8 cellular contexts compared by ENCODE assay signal in the genomic region with DNA sequence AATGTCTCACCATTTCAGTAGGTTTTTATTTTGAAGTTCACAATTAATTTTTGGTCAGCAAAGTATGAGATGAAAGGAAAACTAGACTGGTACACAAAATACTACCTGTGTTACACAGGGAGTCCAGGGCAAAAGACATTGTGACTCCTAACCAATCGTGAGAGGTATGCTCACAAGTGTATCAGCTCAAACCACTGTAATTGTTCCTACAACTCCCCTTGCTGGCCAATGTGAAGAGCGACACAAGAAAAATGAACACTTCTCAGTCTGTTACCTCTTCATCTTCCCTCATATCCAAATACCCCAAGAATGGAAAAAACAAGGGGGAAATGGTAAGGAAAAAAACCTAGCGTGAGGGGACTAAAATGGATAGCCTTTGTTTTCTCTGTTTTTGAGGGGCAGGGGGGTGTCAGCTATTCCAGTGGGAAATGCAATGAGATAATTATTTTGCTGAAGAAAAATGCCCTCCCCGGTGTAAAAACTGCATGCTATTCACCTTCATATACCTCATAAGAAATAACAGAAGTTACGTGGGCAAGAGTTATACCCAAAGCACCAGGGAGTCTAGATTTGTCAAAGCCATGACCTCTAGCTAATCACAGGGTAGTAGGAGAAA. TPM values are rescaled to one million over a fixed set of nuclear protein-coding genes. Genes with fewer than 3 reads are reported as not detected.
A peak's percentile ranks its signal among the peaks of the same experiment; 100 is the strongest.
DNase-seq lines count a peak whose midpoint lies in the region; ATAC-seq, FAIRE-seq and TF ChIP-seq lines count a peak whose summit lies in the region.

No MANE protein-coding gene starts in this region.

- no peaks in the 10 kb centered on the region for H3K9me2 ChIP-seq in DOHH2 (replicated peaks; ENCODE audit: control insufficient read depth, low read length)

- CTCF ChIA-PET in endothelial cell of umbilical vein (lab: Charles Lee): interaction anchor here (0.6 to 1.9 kb wide), 9 partner anchors 9 to 663 kb away, joined by 3 to 9 read pairs (median 4); partner anchors contain the start of gene N4BP2

- H3K27me3 ChIP-seq in DOHH2 (ENCODE audit: control insufficient read depth, low read length) (peaks cover 21% of the 10 kb centered on the region), endothelial cell of umbilical vein (ENCODE audit: control insufficient read depth in 2 of 2, insufficient read depth in 2 of 2, low read length in 2 of 2) (peaks cover 0 to 14% of the 10 kb centered on the region in 2 experiments), parathyroid adenoma (ENCODE audit: control insufficient read depth, insufficient read depth, low read length) (no peaks in the 10 kb centered on the region)

- peak; percentile 51 for ATAC-seq in GM19452 (IDR thresholded peaks at IDR 0.05; ENCODE audit: unreplicated experiment)
- peak; percentile 57 for ATAC-seq in HG03571 (IDR thresholded peaks at IDR 0.05; ENCODE audit: unreplicated experiment)
- ATAC-seq in HG03045 (IDR thresholded peaks at IDR 0.05; ENCODE audit: unreplicated experiment): no peak

- no TSS peak for BruUV-seq in endothelial cell of umbilical vein (replicated peaks; lab: Mats Ljungman, UMichigan)

- H3K4me3 ChIP-seq in DOHH2 (ENCODE audit: low read length) (no peak overlapping the region), endothelial cell of umbilical vein (replicated peaks in 1 of 3; ENCODE audit: insufficient read depth in 1 of 3, low read depth in 1 of 3, low read length in 3 of 3) (no peak overlapping the region), parathyroid adenoma (ENCODE audit: low read depth, low read length) (no peak overlapping the region)

- H4K20me1 ChIP-seq in DOHH2 (ENCODE audit: control insufficient read depth, insufficient read depth, low read depth, low read length): no peaks in the 10 kb centered on the region
- no peaks in the 10 kb centered on the region for H4K20me1 ChIP-seq in endothelial cell of umbilical vein (replicated peaks; ENCODE audit: control insufficient read depth, extremely low read depth, insufficient read depth, low read length)

- H3K9ac ChIP-seq in endothelial cell of umbilical vein (replicated peaks; ENCODE audit: extremely low read depth, insufficient read depth, low read length) (no peak overlapping the region), parathyroid adenoma (no peak overlapping the region)

- H3K4me1 ChIP-seq in DOHH2 (ENCODE audit: control insufficient read depth, low read length) (peaks cover 11% of the 10 kb centered on the region), endothelial cell of umbilical vein (ENCODE audit: control insufficient read depth, extremely low read depth, insufficient read depth, low read length) (peaks cover 8% of the 10 kb centered on the region), parathyroid adenoma (no peaks in the 10 kb centered on the region)

- FAIRE-seq in endothelial cell of umbilical vein (lab: Jason Lieb, UNC): peak; percentile 4

- peak; percentile 49 for TF ChIP-seq CTCF in DOHH2 (IDR thresholded peaks at IDR 0.05; ENCODE audit: low read depth, low read length, poor library complexity, severe bottlenecking)
- TF ChIP-seq CTCF in endothelial cell of umbilical vein (IDR thresholded peaks at IDR 0.05; ENCODE audit: extremely low read depth in 1 of 2, insufficient read depth in 1 of 2, low read depth in 1 of 2, low read length in 2 of 2): peak in 1 of 2 donors; percentile 11
- TF ChIP-seq CTCF in parathyroid adenoma (IDR thresholded peaks at IDR 0.05): peak; percentile 53

- no peak overlapping the region for H3K4me2 ChIP-seq in DOHH2 (ENCODE audit: low read length)
- no peak overlapping the region for H3K4me2 ChIP-seq in endothelial cell of umbilical vein (ENCODE audit: insufficient read depth, low read length)
- no peak overlapping the region for H3K4me2 ChIP-seq in parathyroid adenoma (ENCODE audit: low read length)

- H2AFZ ChIP-seq in endothelial cell of umbilical vein (ENCODE audit: low read depth, low read length) (no peak overlapping the region), parathyroid adenoma (peak overlapping the region; percentile 51)

- H3K27ac ChIP-seq in DOHH2 (ENCODE audit: low read depth, low read length) (no peak overlapping the region), endothelial cell of umbilical vein (ENCODE audit: insufficient read depth, low read depth, low read length) (no peak overlapping the region), parathyroid adenoma (no peak overlapping the region)

- DNase-seq in NOMO-1 treated with dmso at 0.1 percent for 144 hours (lab: John Stamatoyannopoulos, UW; ENCODE audit: unreplicated experiment) (peak; percentile 42), endothelial cell of umbilical vein (ENCODE audit: low read depth, low spot score) (peak; percentile 26), NCI-H1694 treated with DMSO at 0.1 percent for 48 hours (lab: John Stamatoyannopoulos, UW) (no peak)

- POLR2A ChIA-PET in endothelial cell of umbilical vein (lab: Charles Lee): no interaction called here

- H3K9me1 ChIP-seq in endothelial cell of umbilical vein (replicated peaks; ENCODE audit: control insufficient read depth, extremely low read depth, insufficient read depth, low read length): no peaks in the 10 kb centered on the region

- dilution Hi-C loops in endothelial cell of umbilical vein (cut with MboI; ENCODE audit: extremely low pct_ligation_motif_present, low sequenced_read_pairs): no loop called here

- no peaks in the 10 kb centered on the region for H3K9me3 ChIP-seq in DOHH2 (ENCODE audit: control insufficient read depth, insufficient read depth, low read length)
- no peaks in the 10 kb centered on the region for H3K9me3 ChIP-seq in endothelial cell of umbilical vein (replicated peaks; ENCODE audit: control insufficient read depth, insufficient read depth, low read length)
- H3K9me3 ChIP-seq in parathyroid adenoma (ENCODE audit: control insufficient read depth, low read length): no peaks in the 10 kb centered on the region

- TF ChIP-seq POLR2A in endothelial cell of umbilical vein (IDR thresholded peaks at IDR 0.05; ENCODE audit: low read depth, low read length): no peak

- no peaks in the 10 kb centered on the region for H3K79me2 ChIP-seq in DOHH2 (ENCODE audit: control insufficient read depth, low read length)
- H3K79me2 ChIP-seq in endothelial cell of umbilical vein (ENCODE audit: control insufficient read depth, insufficient read depth, low read length): no peaks in the 10 kb centered on the region
- no peaks in the 10 kb centered on the region for H3K79me2 ChIP-seq in parathyroid adenoma

- intact Hi-C loops in endothelial cell of umbilical vein (cut with micrococcal nuclease): no loop called here

- H3F3A ChIP-seq in DOHH2 (ENCODE audit: control insufficient read depth, insufficient read depth): no peaks in the 10 kb centered on the region

- H3K36me3 ChIP-seq in DOHH2 (ENCODE audit: control insufficient read depth, low read length) (no peaks in the 10 kb centered on the region), endothelial cell of umbilical vein (ENCODE audit: control insufficient read depth in 2 of 2, extremely low read depth in 1 of 2, insufficient read depth in 2 of 2, low read length in 2 of 2) (no peaks in the 10 kb centered on the region), parathyroid adenoma (ENCODE audit: control insufficient read depth, insufficient read depth, low read length) (no peaks in the 10 kb centered on the region)

TF ChIP-seq in endothelial cell of umbilical vein, 7 proteins besides CTCF, POLR2A, EP300 and RAD21:
- TF ChIP-seq JUN (IDR thresholded peaks at IDR 0.05; ENCODE audit: borderline replicate concordance, insufficient read depth, insufficient read length, low read depth): no peak
- no peak for TF ChIP-seq GATA2 (IDR thresholded peaks at IDR 0.05; ENCODE audit: insufficient read depth, insufficient read length, low read depth, low read length)
- TF ChIP-seq FOS (IDR thresholded peaks at IDR 0.05; ENCODE audit: borderline replicate concordance, insufficient read depth, low read length): no peak
- TF ChIP-seq EZH2 (IDR thresholded peaks at IDR 0.05; ENCODE audit: borderline replicate concordance, low read depth, low read length, severe bottlenecking): no peak
- TF ChIP-seq POLR2AphosphoS5 (IDR thresholded peaks at IDR 0.05; ENCODE audit: insufficient read depth, low read depth, low read length): no peak
- no peak for TF ChIP-seq MAX (IDR thresholded peaks at IDR 0.05; ENCODE audit: insufficient read depth, insufficient read length)
- no peak for TF ChIP-seq MYC (IDR thresholded peaks at IDR 0.05; ENCODE audit: low read depth, low read length)
TF ChIP-seq in endothelial cell of umbilical vein: peak in this region for 0.

RNA-seq across cellular contexts. Expression of gene NSUN7, which starts 30.6 kb away (rescaled TPM):
- 0.18 and 0.20 TPM in 2 replicates for total RNA-seq in endothelial cell of umbilical vein
- polyA plus RNA-seq in endothelial cell of umbilical vein: 0.03 TPM in 1 of 2 replicates, not detected in the other
- polyA plus RNA-seq in endothelial cell of umbilical vein (2011; cell fraction: cytosol; rRNA removed): 0.05 and 0.08 TPM in 2 replicates
- not detected in 2 replicates for polyA plus RNA-seq in endothelial cell of umbilical vein (2011; cell fraction: nucleus; rRNA removed)
- not detected in 2 replicates for polyA plus RNA-seq in endothelial cell of umbilical vein (2012)
- polyA minus RNA-seq in endothelial cell of umbilical vein: 0.19 TPM in 1 of 2 replicates, not detected in the other
- not detected for polyA minus RNA-seq in endothelial cell of umbilical vein (2011; cell fraction: cytosol; rRNA and poly(A)+ RNA removed)
- polyA minus RNA-seq in endothelial cell of umbilical vein (2011; cell fraction: nucleus; rRNA and poly(A)+ RNA removed): not detected in 2 replicates
